ENCODE assay signal across 24 cellular contexts in genomic region chr2:121717529-121717928, GRCh38. TPM values are rescaled to one million over a fixed set of nuclear protein-coding genes. Genes with fewer than 3 reads are reported as not detected.
DNase-seq lines count a peak whose midpoint lies in the region; ATAC-seq, FAIRE-seq and TF ChIP-seq lines count a peak whose summit lies in the region.
"Had no signal": no experiment of that assay in that cellular context is flagged by ENCODE, and none has a peak within 500 bp of the region (broad histone marks: within the 10 kb centered on the region; RNA-seq: fewer than 3 reads in every experiment).

No MANE protein-coding gene starts in this region.

- CTCF ChIA-PET in K562 (lab: Yijun Ruan, JAX; ENCODE audit: low intra/inter-chr PET ratio), result no interaction called here

- H3K9me1 ChIP-seq in K562 (ENCODE audit: control insufficient read depth, insufficient read depth, low read length), result no peaks in the 10 kb centered on the region

- DNase-seq in activated effector memory CD4-positive, alpha-beta T cell treated with anti-CD3 and anti-CD28 coated beads, Interleukin-2, amount 50 U/mL, for 16 hours, result peak; percentile 22
- DNase-seq in activated effector memory CD4-positive, alpha-beta T cell treated with Interleukin-2 at 50 U/mL for 16 hours, result no peak
- no peak for DNase-seq in K562 (ENCODE audit: extremely low read depth in 1 of 4, low spot score in 3 of 4)
- peak; percentile 20 for DNase-seq in sigmoid colon
- no peak for DNase-seq in brain microvascular endothelial cell
- DNase-seq in GM20000 (ENCODE audit: low spot score), result no peak
- DNase-seq: 8988T; ACHN; AML-193; BE2C; CD4-positive, alpha-beta T cell; CD8-positive, alpha-beta memory T cell; DMS 273 treated with DMSO at 0.1 percent for 48 hours; DMS79; EL; GDM1 had no signal

- H3K4me2 ChIP-seq in K562 (ENCODE audit: insufficient read depth, low read length), result no peak overlapping the region
- H3K4me2 ChIP-seq: A549; BLaER1 treated with 17β-estradiol and CSF1 and Interleukin-3, amounts not matched to agents 10 nM and 100 nM; GM23338 had no signal

- no peaks in the 10 kb centered on the region for H3K36me3 ChIP-seq in K562 (ENCODE audit: control insufficient read depth, insufficient read depth, low read length)
- no peaks in the 10 kb centered on the region for H3K36me3 ChIP-seq in sigmoid colon
- H3K36me3 ChIP-seq in gastroesophageal sphincter, result no peaks in the 10 kb centered on the region
- H3K36me3 ChIP-seq in brain microvascular endothelial cell (replicated peaks), result no peaks in the 10 kb centered on the region
- H3K36me3 ChIP-seq: BE2C; BLaER1 treated with 17β-estradiol and CSF1 and Interleukin-3, amounts not matched to agents 10 nM and 100 nM; HAP-1 had no signal

- H4K20me1 ChIP-seq in K562 (replicated peaks; ENCODE audit: control insufficient read depth, insufficient read depth, low read length), result no peaks in the 10 kb centered on the region
- H4K20me1 ChIP-seq: BLaER1 treated with 17β-estradiol and CSF1 and Interleukin-3, amounts not matched to agents 10 nM and 100 nM had no signal

- H3K4me3 ChIP-seq in K562 (no peak overlapping the region), sigmoid colon (no peak overlapping the region), gastroesophageal sphincter (no peak overlapping the region), brain microvascular endothelial cell (ENCODE audit: low read depth, low read length) (no peak overlapping the region)
- H3K4me3 ChIP-seq: A549; BLaER1 treated with 17β-estradiol and CSF1 and Interleukin-3, amounts not matched to agents 10 nM and 100 nM; GM12878; GM23338; HAP-1 had no signal

- TF ChIP-seq EP300 in K562 (IDR thresholded peaks at IDR 0.05; ENCODE audit: low read length) (no peak), sigmoid colon (IDR thresholded peaks at IDR 0.05) (no peak), gastroesophageal sphincter (IDR thresholded peaks at IDR 0.05) (no peak)

- in situ Hi-C loops in K562 (cut with MboI) (no loop called here), brain microvascular endothelial cell (cut with HindIII; ENCODE audit: low pct_ligation_motif_present, low sequenced_read_pairs) (no loop called here)

- H3K79me2 ChIP-seq in K562 (ENCODE audit: control insufficient read depth, insufficient read depth, low read length), result no peaks in the 10 kb centered on the region

- no peak for TF ChIP-seq CTCF in K562 (IDR thresholded peaks at IDR 0.05 in 2 of 3, conservative IDR thresholded peaks at IDR 0.05 in 1 of 3; ENCODE audit: insufficient read depth in 2 of 3, low read depth in 1 of 3, low read length in 3 of 3)
- no peak for TF ChIP-seq CTCF in sigmoid colon (IDR thresholded peaks at IDR 0.05)
- no peak for TF ChIP-seq CTCF in gastroesophageal sphincter (IDR thresholded peaks at IDR 0.05)
- TF ChIP-seq CTCF in brain microvascular endothelial cell (IDR thresholded peaks at IDR 0.05; ENCODE audit: low read depth, low read length, missing control alignments), result no peak
- TF ChIP-seq CTCF in GM20000 (IDR thresholded peaks at IDR 0.05; ENCODE audit: extremely low read depth, missing control alignments), result no peak

- no peak for TF ChIP-seq RAD21 in K562 (CRISPR knock-in tag; conservative IDR thresholded peaks at IDR 0.05 in 1 of 2, IDR thresholded peaks at IDR 0.05 in 1 of 2)

- H3K9ac ChIP-seq in K562 (ENCODE audit: insufficient read depth in 1 of 2, low read depth in 2 of 2, low read length in 2 of 2), result no peak overlapping the region
- H3K9ac ChIP-seq: BLaER1 treated with 17β-estradiol and CSF1 and Interleukin-3, amounts not matched to agents 10 nM and 100 nM had no signal

- BruUV-seq in K562 (replicated peaks; lab: Mats Ljungman, UMichigan), result no TSS peak

- TF ChIP-seq POLR2A in K562 (conservative IDR thresholded peaks at IDR 0.05) (no peak), sigmoid colon (IDR thresholded peaks at IDR 0.05) (no peak), gastroesophageal sphincter (IDR thresholded peaks at IDR 0.05) (no peak)

- H3K4me1 ChIP-seq in K562 (replicated peaks in 1 of 2; ENCODE audit: control insufficient read depth in 2 of 2, insufficient read depth in 2 of 2, low read length in 2 of 2), result peaks cover 0 to 5% of the 10 kb centered on the region in 2 experiments; a peak in 2 of 5 replicates
- no peaks in the 10 kb centered on the region for H3K4me1 ChIP-seq in sigmoid colon
- peaks cover 0 to 11% (median 0%) of the 10 kb centered on the region in 3 donors for H3K4me1 ChIP-seq in gastroesophageal sphincter
- H3K4me1 ChIP-seq: BE2C, HAP-1 had no signal

- intact Hi-C loops in K562 (cut with micrococcal nuclease), result loop anchor here (5.0 to 10.0 kb wide), 2 partner anchors 120 to 633 kb away; no protein-coding TSS in a partner anchor
- intact Hi-C loops in sigmoid colon (cut with DNase I), result no loop called here

- ATAC-seq in K562 (no peak), gastroesophageal sphincter (no peak)
- ATAC-seq: A549, GM12878 had no signal

- H3K27ac ChIP-seq in K562 (ENCODE audit: extremely low read depth, low read depth, low read length) (no peak overlapping the region), sigmoid colon (no peak overlapping the region), gastroesophageal sphincter (no peak overlapping the region), brain microvascular endothelial cell (no peak overlapping the region)
- H3K27ac ChIP-seq: A549 had no signal

- FAIRE-seq in K562 (lab: Jason Lieb, UNC), result no peak
- FAIRE-seq: A549, D721Med, GM12878, GM19239 had no signal

- POLR2A ChIA-PET in K562 (lab: Yijun Ruan, JAX), result interaction anchor here (1.8 kb wide), 1 partner anchor 186 kb away, joined by 8 read pairs; the partner anchor contains the start of gene RNU4ATAC

- no peak overlapping the region for H2AFZ ChIP-seq in K562 (ENCODE audit: low read depth, low read length)
- H2AFZ ChIP-seq: GM23338 had no signal

- H3K9me3 ChIP-seq in K562 (replicated peaks; ENCODE audit: control insufficient read depth, insufficient read depth, low read depth, low read length) (no peaks in the 10 kb centered on the region), sigmoid colon (no peaks in the 10 kb centered on the region), gastroesophageal sphincter (no peaks in the 10 kb centered on the region)
- H3K9me3 ChIP-seq: A549; BE2C; BLaER1 treated with 17β-estradiol and CSF1 and Interleukin-3, amounts not matched to agents 10 nM and 100 nM; HAP-1 had no signal

- H3K27me3 ChIP-seq in K562 (ENCODE audit: control insufficient read depth in 2 of 2, insufficient read depth in 2 of 2, low read length in 2 of 2) (no peaks in the 10 kb centered on the region), sigmoid colon (no peaks in the 10 kb centered on the region), gastroesophageal sphincter (no peaks in the 10 kb centered on the region), brain microvascular endothelial cell (replicated peaks) (no peaks in the 10 kb centered on the region)
- H3K27me3 ChIP-seq: BE2C; BLaER1 treated with 17β-estradiol and CSF1 and Interleukin-3, amounts not matched to agents 10 nM and 100 nM had no signal

- WGBS in K562 (ENCODE audit: insufficient coverage, low coverage, missing lambda C conversion rate), result 64% methylated on average over 6 of the region's 6 CpGs
- WGBS in sigmoid colon, 2 donors, result 94 to 96% methylated on average over 6 of the region's 6 CpGs
- WGBS in gastroesophageal sphincter (ENCODE audit: low coverage in 1 of 2), 2 donors, result 100% methylated on average over 4 of the region's 6 CpGs; no CpG with 5 or more reads in 1 of the 2 donors

RNA-seq across cellular contexts. Expression of gene NIFK, which starts 19.1 kb away (rescaled TPM):
- 40.5 and 65.8 TPM in 2 replicates for total RNA-seq in K562 (2011; cell fraction: chromatin; rRNA removed; ENCODE audit: low replicate concordance)
- total RNA-seq in K562 (2011; cell fraction: nucleolus; rRNA removed), result 24.2 and 27.4 TPM in 2 replicates
- 31.9 and 45.0 TPM in 2 replicates for total RNA-seq in K562 (2011; cell fraction: nucleoplasm; rRNA removed)
- total RNA-seq in K562 (2014; rRNA removed) (114 and 123 TPM in 2 replicates), K562 (2014; rRNA removed; fragmentation: Illumina TruSeq; extraction: Trizol) (183 and 218 TPM in 2 replicates), K562 (2015; rRNA removed; fragmentation: Illumina TruSeq; extraction: Trizol) (227 and 257 TPM in 2 replicates), K562 (2021) (126 and 136 TPM in 2 replicates), sigmoid colon (10 to 100 TPM; 25.4 to 51.2 (median 32.1) TPM), gastroesophageal sphincter (10 to 100 TPM; 16.2 to 92.7 (median 46.7) TPM)
- polyA plus RNA-seq in K562 (2011; rRNA removed) (39.6 and 60.2 TPM in 2 replicates), K562 (2014; fragmentation: Illumina TruSeq; extraction: Trizol) (237 and 426 TPM in 2 replicates), K562 (2014; fragmentation: Nextera tagmentation; extraction: Ambion mirVana) (100 to 1,000 TPM; 191 to 223 TPM), K562 (2014; rRNA removed) (92.9 and 137 TPM in 2 replicates), sigmoid colon (10 to 100 TPM; 19.9 to 38.3 (median 23.4) TPM)
- 11.3 and 24.4 TPM in 2 replicates for polyA plus RNA-seq in K562 (2011; cell fraction: cytosol; rRNA removed)
- 16.2 and 19.6 TPM in 2 replicates for polyA plus RNA-seq in K562 (2011; cell fraction: nucleus; rRNA removed)
- polyA plus RNA-seq in K562 (2012), result 60.1 and 72.9 TPM in 2 replicates
- 33.5 and 35.2 TPM in 2 replicates for polyA minus RNA-seq in K562 (2011; rRNA and poly(A)+ RNA removed)
- 14.6 and 19.8 TPM in 2 replicates for polyA minus RNA-seq in K562 (2011; cell fraction: cytosol; rRNA and poly(A)+ RNA removed)
- 13.3 and 18.7 TPM in 2 replicates for polyA minus RNA-seq in K562 (2011; cell fraction: nucleus; rRNA and poly(A)+ RNA removed)

RNA-seq across cellular contexts. Expression of gene TSN, which starts 37.9 kb away (rescaled TPM):
- 34.6 and 59.5 TPM in 2 replicates for total RNA-seq in K562 (2011; cell fraction: chromatin; rRNA removed; ENCODE audit: low replicate concordance)
- total RNA-seq in K562 (2011; cell fraction: nucleolus; rRNA removed), result 27.5 and 32.0 TPM in 2 replicates
- 53.5 and 77.3 TPM in 2 replicates for total RNA-seq in K562 (2011; cell fraction: nucleoplasm; rRNA removed)
- total RNA-seq in K562 (2014; rRNA removed) (61.1 and 63.2 TPM in 2 replicates), K562 (2014; rRNA removed; fragmentation: Illumina TruSeq; extraction: Trizol) (101 and 110 TPM in 2 replicates), K562 (2015; rRNA removed; fragmentation: Illumina TruSeq; extraction: Trizol) (82.8 and 87.0 TPM in 2 replicates), K562 (2021) (87.8 and 95.2 TPM in 2 replicates), sigmoid colon (10 to 100 TPM; 24.8 to 51.5 (median 42.0) TPM), gastroesophageal sphincter (10 to 100 TPM; 29.9 to 41.7 (median 33.7) TPM)
- polyA plus RNA-seq in K562 (2011; rRNA removed) (83.7 and 128 TPM in 2 replicates), K562 (2014; fragmentation: Illumina TruSeq; extraction: Trizol) (74.5 and 79.4 TPM in 2 replicates), K562 (2014; fragmentation: Nextera tagmentation; extraction: Ambion mirVana) (100 to 1,000 TPM; 142 to 152 TPM), K562 (2014; rRNA removed) (75.3 and 80.2 TPM in 2 replicates), sigmoid colon (10 to 100 TPM; 15.6 to 37.0 (median 18.7) TPM)
- polyA plus RNA-seq in K562 (2011; cell fraction: cytosol; rRNA removed), result 34.8 and 62.7 TPM in 2 replicates
- 22.7 and 26.1 TPM in 2 replicates for polyA plus RNA-seq in K562 (2011; cell fraction: nucleus; rRNA removed)
- polyA plus RNA-seq in K562 (2012), result 56.1 and 70.2 TPM in 2 replicates
- polyA minus RNA-seq in K562 (2011; rRNA and poly(A)+ RNA removed), result 63.4 and 80.3 TPM in 2 replicates
- polyA minus RNA-seq in K562 (2011; cell fraction: cytosol; rRNA and poly(A)+ RNA removed), result 63.1 and 65.4 TPM in 2 replicates
- polyA minus RNA-seq in K562 (2011; cell fraction: nucleus; rRNA and poly(A)+ RNA removed), result 26.1 and 35.9 TPM in 2 replicates

Comparison
In these comparisons a context has a peak if more than half of its experiments do, and no peak if none do; other contexts are left out.
1. DNase-seq: peak in activated effector memory CD4-positive, alpha-beta T cell treated with anti-CD3 and anti-CD28 coated beads, Interleukin-2, amount 50 U/mL, for 16 hours (single experiment) and sigmoid colon (single experiment); none in activated effector memory CD4-positive, alpha-beta T cell treated with Interleukin-2 at 50 U/mL for 16 hours (single experiment), K562 (0 of 4), brain microvascular endothelial cell (single experiment) and GM20000 (single experiment).